ENCODE assay signal across 2 cellular contexts in genomic region chr1:51301844-51302162, GRCh38.
TF ChIP-seq lines count a peak whose summit lies in the region.

No MANE protein-coding gene starts in this region.

TF ChIP-seq in IMR-90, 13 proteins besides CTCF, POLR2A, EP300 and RAD21 (continued from another document):
- no peak for TF ChIP-seq CEBPB (IDR thresholded peaks at IDR 0.05; ENCODE audit: low read depth, low read length)
- TF ChIP-seq MAFK (IDR thresholded peaks at IDR 0.05; ENCODE audit: low read depth, low read length), result no peak
- no peak for TF ChIP-seq MXI1 (IDR thresholded peaks at IDR 0.05; ENCODE audit: borderline replicate concordance, low read depth, low read length)
- TF ChIP-seq BHLHE40 (IDR thresholded peaks at IDR 0.05; ENCODE audit: low read depth, low read length), result no peak
- no peak for TF ChIP-seq ELK1 (IDR thresholded peaks at IDR 0.05; ENCODE audit: borderline replicate concordance, low read depth, low read length)
- no peak for TF ChIP-seq USF2 (IDR thresholded peaks at IDR 0.05; ENCODE audit: low read depth, low read length)
- no peak for TF ChIP-seq CHD1 (IDR thresholded peaks at IDR 0.05; ENCODE audit: low read depth, low read length)
- TF ChIP-seq RFX5 (IDR thresholded peaks at IDR 0.05; ENCODE audit: low read depth, low read length), result no peak
- no peak for TF ChIP-seq SMC3 (IDR thresholded peaks at IDR 0.05; ENCODE audit: low read depth, low read length)
- TF ChIP-seq RCOR1 (IDR thresholded peaks at IDR 0.05; ENCODE audit: insufficient replicate concordance, low read length), result no peak
- TF ChIP-seq NFE2L2 (IDR thresholded peaks at IDR 0.05; ENCODE audit: low read depth, low read length), result no peak

TF ChIP-seq in K562, 482 proteins besides CTCF, POLR2A, EP300 and RAD21:
- TF ChIP-seq THRB (CRISPR knock-in tag; conservative IDR thresholded peaks at IDR 0.05) (no peak), ZNF512 (tag; IDR thresholded peaks at IDR 0.05) (no peak)
TF ChIP-seq in K562: peak in this region for 0.
